In genomic region chr1:169968174-169968573, GRCh38 we compare ENCODE assay signal across 2 cellular contexts.
TF ChIP-seq lines count a peak whose summit lies in the region.

No MANE protein-coding gene starts in this region.

TF ChIP-seq in SK-N-SH, 30 proteins besides CTCF, POLR2A, EP300 and RAD21 (continued from another document):
- TF ChIP-seq, protein P1, sequence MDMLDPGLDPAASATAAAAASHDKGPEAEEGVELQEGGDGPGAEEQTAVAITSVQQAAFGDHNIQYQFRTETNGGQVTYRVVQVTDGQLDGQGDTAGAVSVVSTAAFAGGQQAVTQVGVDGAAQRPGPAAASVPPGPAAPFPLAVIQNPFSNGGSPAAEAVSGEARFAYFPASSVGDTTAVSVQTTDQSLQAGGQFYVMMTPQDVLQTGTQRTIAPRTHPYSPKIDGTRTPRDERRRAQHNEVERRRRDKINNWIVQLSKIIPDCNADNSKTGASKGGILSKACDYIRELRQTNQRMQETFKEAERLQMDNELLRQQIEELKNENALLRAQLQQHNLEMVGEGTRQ (IDR thresholded peaks at IDR 0.05; ENCODE audit: borderline replicate concordance, low read depth, low read length): no peak
- TF ChIP-seq RXRA (IDR thresholded peaks at IDR 0.05; ENCODE audit: borderline replicate concordance, low read depth) (no peak), FOXJ3 (CRISPR knock-in tag; IDR thresholded peaks at IDR 0.05) (no peak), SMC3 (IDR thresholded peaks at IDR 0.05; ENCODE audit: low read depth, low read length) (no peak), SIN3A (IDR thresholded peaks at IDR 0.05; ENCODE audit: borderline replicate concordance, low read depth, low read length) (no peak)
- TF ChIP-seq, protein P2, sequence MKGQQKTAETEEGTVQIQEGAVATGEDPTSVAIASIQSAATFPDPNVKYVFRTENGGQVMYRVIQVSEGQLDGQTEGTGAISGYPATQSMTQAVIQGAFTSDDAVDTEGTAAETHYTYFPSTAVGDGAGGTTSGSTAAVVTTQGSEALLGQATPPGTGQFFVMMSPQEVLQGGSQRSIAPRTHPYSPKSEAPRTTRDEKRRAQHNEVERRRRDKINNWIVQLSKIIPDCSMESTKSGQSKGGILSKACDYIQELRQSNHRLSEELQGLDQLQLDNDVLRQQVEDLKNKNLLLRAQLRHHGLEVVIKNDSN (IDR thresholded peaks at IDR 0.05; ENCODE audit: borderline replicate concordance, low read depth): no peak

TF ChIP-seq in SK-N-SH treated with all-trans-retinoic acid at 6 μM for 48 hours, 23 proteins besides CTCF, POLR2A, EP300 and RAD21 (continued from another document):
- TF ChIP-seq PATZ1 (CRISPR knock-in tag; IDR thresholded peaks at IDR 0.05; ENCODE audit: borderline replicate concordance) (no peak), ISL1 (CRISPR knock-in tag; IDR thresholded peaks at IDR 0.05) (no peak), ZC3H10 (CRISPR knock-in tag; IDR thresholded peaks at IDR 0.05) (no peak), ZNF8 (CRISPR knock-in tag; IDR thresholded peaks at IDR 0.05) (no peak), BACH2 (CRISPR knock-in tag; IDR thresholded peaks at IDR 0.05; ENCODE audit: borderline replicate concordance) (no peak), ZFP30 (CRISPR knock-in tag; IDR thresholded peaks at IDR 0.05) (no peak), OSR1 (CRISPR knock-in tag; IDR thresholded peaks at IDR 0.05) (no peak), POU6F1 (CRISPR knock-in tag; IDR thresholded peaks at IDR 0.05; ENCODE audit: borderline replicate concordance, low read depth) (no peak)
